ENCODE assay signal across 24 cellular contexts in the genomic region with DNA sequence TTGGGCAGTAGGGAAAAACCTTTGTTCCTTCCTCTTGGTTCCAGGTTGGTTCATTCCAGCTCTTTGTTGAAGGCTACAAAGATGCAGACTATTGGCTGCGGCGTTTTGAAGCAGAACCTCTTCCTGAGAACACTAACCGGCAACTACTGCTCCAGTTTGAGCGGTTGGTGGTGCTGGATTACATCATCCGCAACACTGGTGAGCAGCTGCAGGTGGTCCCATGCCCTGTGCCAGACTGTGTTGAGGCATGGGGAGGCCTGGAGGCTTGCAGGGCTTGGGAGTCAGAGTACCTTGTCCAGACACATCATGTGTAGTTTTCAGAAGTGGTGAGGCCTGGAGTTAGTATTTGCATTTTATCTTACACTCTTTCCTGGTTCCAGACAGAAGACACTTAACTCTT.
"Had no signal": no experiment of that assay in that cellular context is flagged by ENCODE, and none has a peak within 500 bp of the region (broad histone marks: within the 10 kb centered on the region; RNA-seq: fewer than 3 reads in every experiment).

No MANE protein-coding gene starts in this region.

- H3K27me3 Mint-ChIP-seq: activated B cell treated with CpG ODN at 0.5 μM for 24 hours; activated CD4-positive, alpha-beta memory T cell treated with anti-CD3 and anti-CD28 coated beads, Interleukin-2, amount 10 ng/mL, durations not matched to agents 7 days and 5 days; activated naive CD8-positive, alpha-beta T cell; naive thymus-derived CD4-positive, alpha-beta T cell; stimulated activated naive B cell treated with anti-CD40 and anti-IgM and Interleukin-4, amounts not matched to agents 10 μg/mL and 1 μg/mL and 100 μg/mL, for 72 hours had no signal

- DNase-seq: activated B cell treated with CpG ODN at 0.5 μM for 24 hours; activated CD4-positive, alpha-beta memory T cell treated with anti-CD3 and anti-CD28 coated beads, Interleukin-2, amount 10 ng/mL, durations not matched to agents 7 days and 5 days; activated CD4-positive, alpha-beta T cell treated with anti-CD3 and anti-CD28 coated beads for 4 hours; activated effector memory CD4-positive, alpha-beta T cell treated with anti-CD3 and anti-CD28 coated beads, Interleukin-2, amount 50 U/mL, for 16 hours; activated T-cell treated with anti-CD3 and anti-CD28 coated beads, Interleukin-2, amount 50 U/mL, for 72 hours; adrenal gland; brain microvascular endothelial cell; caudate nucleus; effector memory CD4-positive, alpha-beta T cell; foreskin keratinocyte; kidney; left lung; naive thymus-derived CD4-positive, alpha-beta T cell; small intestine; stimulated activated CD4-positive, alpha-beta T cell treated with anti-CD3 and anti-CD28 coated beads, Interleukin-2, amount 100 ng/mL, for 24 hours; stimulated activated naive B cell treated with anti-CD40 and anti-IgM and Interleukin-4, amounts not matched to agents 10 μg/mL and 1 μg/mL and 100 μg/mL, for 72 hours; T1000; testis; trophoblast cell; uterus had no signal

- H3K27ac Mint-ChIP-seq: activated B cell treated with CpG ODN at 0.5 μM for 24 hours; activated CD4-positive, alpha-beta memory T cell treated with anti-CD3 and anti-CD28 coated beads, Interleukin-2, amount 10 ng/mL, durations not matched to agents 7 days and 5 days; activated naive CD8-positive, alpha-beta T cell; activated T-cell treated with anti-CD3 and anti-CD28 coated beads, Interleukin-2, amount 50 U/mL, for 72 hours; stimulated activated naive B cell treated with anti-CD40 and anti-IgM and Interleukin-4, amounts not matched to agents 10 μg/mL and 1 μg/mL and 100 μg/mL, for 72 hours had no signal

- H3K9me3 Mint-ChIP-seq: activated B cell treated with CpG ODN at 0.5 μM for 24 hours; activated CD4-positive, alpha-beta memory T cell treated with anti-CD3 and anti-CD28 coated beads, Interleukin-2, amount 10 ng/mL, durations not matched to agents 7 days and 5 days; activated T-cell treated with anti-CD3 and anti-CD28 coated beads, Interleukin-2, amount 50 U/mL, for 72 hours; naive thymus-derived CD4-positive, alpha-beta T cell; neural crest cell; stimulated activated naive B cell treated with anti-CD40 and anti-IgM and Interleukin-4, amounts not matched to agents 10 μg/mL and 1 μg/mL and 100 μg/mL, for 72 hours had no signal

- H3K4me3 Mint-ChIP-seq: activated B cell treated with CpG ODN at 0.5 μM for 24 hours; activated CD4-positive, alpha-beta memory T cell treated with anti-CD3 and anti-CD28 coated beads, Interleukin-2, amount 10 ng/mL, durations not matched to agents 7 days and 5 days; activated naive CD8-positive, alpha-beta T cell; activated T-cell treated with anti-CD3 and anti-CD28 coated beads, Interleukin-2, amount 50 U/mL, for 72 hours; naive thymus-derived CD4-positive, alpha-beta T cell; neural crest cell; stimulated activated naive B cell treated with anti-CD40 and anti-IgM and Interleukin-4, amounts not matched to agents 10 μg/mL and 1 μg/mL and 100 μg/mL, for 72 hours had no signal

- H3K27ac ChIP-seq: adrenal gland, ascending aorta, brain microvascular endothelial cell, foreskin keratinocyte, left lung, testis, uterus had no signal

- ATAC-seq: activated T-cell treated with anti-CD3 and anti-CD28 coated beads, Interleukin-2, amount 50 U/mL, for 72 hours; foreskin keratinocyte; left lung; naive thymus-derived CD4-positive, alpha-beta T cell; sciatic nerve; stimulated activated naive B cell treated with anti-CD40 and anti-IgM and Interleukin-4, amounts not matched to agents 10 μg/mL and 1 μg/mL and 100 μg/mL, for 72 hours had no signal

- H3K4me1 Mint-ChIP-seq: activated B cell treated with CpG ODN at 0.5 μM for 24 hours; activated CD4-positive, alpha-beta memory T cell treated with anti-CD3 and anti-CD28 coated beads, Interleukin-2, amount 10 ng/mL, durations not matched to agents 7 days and 5 days; neural crest cell; stimulated activated naive B cell treated with anti-CD40 and anti-IgM and Interleukin-4, amounts not matched to agents 10 μg/mL and 1 μg/mL and 100 μg/mL, for 72 hours had no signal
